1 cellular context compared by ENCODE assay signal in the genomic region with DNA sequence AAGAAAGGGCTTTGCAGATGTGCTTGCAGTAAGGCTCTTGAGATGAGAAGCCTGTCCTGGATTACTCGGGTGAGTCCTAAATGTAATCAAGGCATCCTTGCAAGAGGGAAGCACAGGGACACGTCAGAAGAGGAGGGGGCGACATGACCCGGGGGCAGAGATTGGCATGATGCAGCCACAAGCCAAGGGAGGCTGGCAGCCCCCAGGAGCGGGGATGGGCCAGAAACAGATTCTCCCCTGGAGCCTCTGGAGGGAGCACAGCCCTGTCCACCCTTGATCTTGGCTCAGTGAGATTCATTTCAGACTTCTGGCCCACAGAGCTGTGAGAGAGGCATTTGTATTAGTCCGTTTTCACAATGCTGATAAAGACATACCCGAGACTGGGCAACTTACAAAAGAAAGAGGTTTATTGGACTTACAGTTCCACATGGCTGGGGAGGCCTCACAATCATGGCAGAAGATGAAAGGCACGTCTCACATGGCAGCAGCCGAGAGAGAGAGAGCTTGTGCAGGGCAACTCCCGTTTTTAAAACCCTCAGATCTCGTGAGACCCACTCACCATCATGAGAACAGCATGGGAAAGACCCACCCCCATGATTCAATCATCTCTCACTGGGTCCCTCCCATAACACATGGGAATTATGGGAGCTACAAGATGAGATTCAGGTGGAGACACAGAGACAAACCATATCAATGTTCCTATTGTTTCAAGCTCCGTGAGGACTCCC.
TF ChIP-seq lines count a peak whose summit lies in the region.

No MANE protein-coding gene starts in this region.

TF ChIP-seq in K562, 482 proteins besides CTCF, POLR2A, EP300 and RAD21:
- TF ChIP-seq ZNF75A (CRISPR knock-in tag; IDR thresholded peaks at IDR 0.05) (no peak), ZKSCAN8 (CRISPR knock-in tag; IDR thresholded peaks at IDR 0.05) (no peak), CBX1 (IDR thresholded peaks at IDR 0.05; ENCODE audit: low read depth) (no peak), CHD2 (IDR thresholded peaks at IDR 0.05; ENCODE audit: low read depth, low read length) (peak; percentile 78), GTF2E2 (tag; IDR thresholded peaks at IDR 0.05) (no peak), ELF1 (tag; IDR thresholded peaks at IDR 0.05) (no peak), RNF2 (IDR thresholded peaks at IDR 0.05) (no peak)
TF ChIP-seq in K562: peak in this region for 1.
